ENCODE assay signal across 8 cellular contexts in the genomic region with DNA sequence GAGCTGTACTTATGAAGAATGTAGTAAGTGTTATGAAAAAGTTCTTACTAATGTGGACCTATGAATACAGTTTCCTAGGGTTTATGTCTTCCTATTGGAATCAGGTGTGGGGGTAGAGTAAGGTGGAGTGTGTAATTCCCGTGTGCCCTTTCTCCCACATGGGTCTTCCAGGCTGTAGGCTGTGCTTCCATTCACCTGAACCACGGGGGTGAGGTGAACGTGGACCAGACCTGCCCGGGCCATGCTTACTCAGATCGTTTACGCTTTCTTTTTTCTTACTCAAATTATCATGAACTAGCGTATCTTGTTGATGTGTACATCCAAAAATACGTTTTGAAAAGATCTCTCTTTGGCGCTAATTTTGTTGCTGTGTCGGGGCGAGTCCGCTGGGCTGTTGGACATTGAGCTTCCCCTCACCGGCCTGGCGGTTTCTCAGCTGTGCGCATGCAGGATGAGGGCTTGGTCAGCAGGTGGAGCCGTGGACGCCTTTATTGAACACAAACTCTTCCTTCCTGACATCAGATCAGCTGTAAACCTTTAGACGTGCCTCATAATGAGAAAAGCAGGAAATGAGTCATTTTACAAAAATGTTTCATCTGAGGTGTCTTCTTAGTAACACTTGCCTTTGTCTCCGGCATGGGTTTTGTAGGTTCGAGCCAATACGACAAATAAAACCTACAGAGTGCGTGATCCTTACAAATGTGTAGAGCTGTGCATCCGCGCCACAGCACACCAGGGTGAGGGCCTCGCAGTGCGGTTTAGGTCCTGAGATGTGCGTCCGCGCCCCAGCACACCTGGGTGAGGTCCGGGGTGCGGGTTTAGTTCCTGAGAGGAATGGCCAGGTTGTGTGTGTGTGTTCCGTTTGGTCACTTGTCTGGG. TPM values are rescaled to one million over a fixed set of nuclear protein-coding genes. Genes with fewer than 3 reads are reported as not detected.
A peak's percentile ranks its signal among the peaks of the same experiment; 100 is the strongest.
DNase-seq lines count a peak whose midpoint lies in the region; ATAC-seq and TF ChIP-seq lines count a peak whose summit lies in the region.

No MANE protein-coding gene starts in this region.

- H3K4me2 ChIP-seq in BLaER1 treated with 17β-estradiol and CSF1 and Interleukin-3, amounts not matched to agents 10 nM and 100 nM, result peak overlapping the region in 10 of 11 experiments; percentile 0 to 70 (median 52); a peak in 17 of 22 replicates

- peak overlapping the region; percentile 74 for H3K27ac Mint-ChIP-seq in activated T-helper 2 cell treated with anti-CD3 and anti-CD28 coated beads, Interferon-gamma antibody, Interleukin-2, Interleukin-4, amounts not matched to agents 10 μg/mL and 5 μg/mL and 100 μg/mL, durations not matched to agents 14 hours and 24 hours and 36 hours

- ATAC-seq in GM18868 (IDR thresholded peaks at IDR 0.05; ENCODE audit: unreplicated experiment), result peak; percentile 89
- peak; percentile 91 for ATAC-seq in HG03354 (IDR thresholded peaks at IDR 0.05; ENCODE audit: poor library complexity, severe bottlenecking, unreplicated experiment)
- ATAC-seq in GM21390 (IDR thresholded peaks at IDR 0.05; ENCODE audit: unreplicated experiment), result no peak

- peaks cover 95 to 100% (median 97%) of the 10 kb centered on the region in 11 experiments for H3K36me3 ChIP-seq in BLaER1 treated with 17β-estradiol and CSF1 and Interleukin-3, amounts not matched to agents 10 nM and 100 nM
- H3K36me3 ChIP-seq in prostate gland, result no peaks in the 10 kb centered on the region

- TF ChIP-seq CTCF in prostate gland (IDR thresholded peaks at IDR 0.05), result peak in 3 of 4 experiments; percentile 43 to 54 (median 50)

- H3K4me3 Mint-ChIP-seq in activated T-helper 2 cell treated with anti-CD3 and anti-CD28 coated beads, Interferon-gamma antibody, Interleukin-2, Interleukin-4, amounts not matched to agents 10 μg/mL and 5 μg/mL and 100 μg/mL, durations not matched to agents 14 hours and 24 hours and 36 hours (ENCODE audit: low read depth), result peak overlapping the region; percentile 40

- peaks cover 24% of the 10 kb centered on the region for H3K4me1 Mint-ChIP-seq in activated T-helper 2 cell treated with anti-CD3 and anti-CD28 coated beads, Interferon-gamma antibody, Interleukin-2, Interleukin-4, amounts not matched to agents 10 μg/mL and 5 μg/mL and 100 μg/mL, durations not matched to agents 14 hours and 24 hours and 36 hours (ENCODE audit: low read depth)

- intact Hi-C loops in activated T-helper 2 cell treated with anti-CD3 and anti-CD28 coated beads, Interferon-gamma antibody, Interleukin-2, Interleukin-4, amounts not matched to agents 10 μg/mL and 5 μg/mL and 100 μg/mL, durations not matched to agents 14 hours and 24 hours and 36 hours (cut with micrococcal nuclease), result loop anchor here (1.0 to 5.0 kb wide), 3 partner anchors 16 to 247 kb away; no protein-coding TSS in a partner anchor
- intact Hi-C loops in prostate gland (cut with DNase I), result no loop called here

- peaks cover 72 to 100% (median 88%) of the 10 kb centered on the region in 11 experiments for H4K20me1 ChIP-seq in BLaER1 treated with 17β-estradiol and CSF1 and Interleukin-3, amounts not matched to agents 10 nM and 100 nM

- no peaks in the 10 kb centered on the region for H3K9me3 Mint-ChIP-seq in activated T-helper 2 cell treated with anti-CD3 and anti-CD28 coated beads, Interferon-gamma antibody, Interleukin-2, Interleukin-4, amounts not matched to agents 10 μg/mL and 5 μg/mL and 100 μg/mL, durations not matched to agents 14 hours and 24 hours and 36 hours

- no peak overlapping the region for H3K4me3 ChIP-seq in BLaER1 treated with 17β-estradiol and CSF1 and Interleukin-3, amounts not matched to agents 10 nM and 100 nM
- H3K4me3 ChIP-seq in prostate gland, result no peak overlapping the region

- H3K9me3 ChIP-seq in BLaER1 treated with 17β-estradiol and CSF1 and Interleukin-3, amounts not matched to agents 10 nM and 100 nM (replicated peaks in 1 of 11), result no peaks in the 10 kb centered on the region
- no peaks in the 10 kb centered on the region for H3K9me3 ChIP-seq in prostate gland

- no peaks in the 10 kb centered on the region for H3K27me3 ChIP-seq in BLaER1 treated with 17β-estradiol and CSF1 and Interleukin-3, amounts not matched to agents 10 nM and 100 nM
- H3K27me3 ChIP-seq in prostate gland (replicated peaks; ENCODE audit: insufficient read depth), result no peaks in the 10 kb centered on the region

- peak; percentile 83 for DNase-seq in RPMI7951 (ENCODE audit: low read depth)
- peak; percentile 70 for DNase-seq in activated T-helper 2 cell treated with anti-CD3 and anti-CD28 coated beads, Interferon-gamma antibody, Interleukin-2, Interleukin-4, amounts not matched to agents 10 μg/mL and 5 μg/mL and 100 μg/mL, durations not matched to agents 14 hours and 24 hours and 36 hours (ENCODE audit: low spot score)
- peak; percentile 40 for DNase-seq in germinal center (ENCODE audit: low spot score)
- DNase-seq in prostate gland (ENCODE audit: low spot score), result peak; percentile 30

- H3K4me1 ChIP-seq in BLaER1 treated with 17β-estradiol and CSF1 and Interleukin-3, amounts not matched to agents 10 nM and 100 nM, result peaks cover 11 to 46% (median 37%) of the 10 kb centered on the region in 10 experiments; a peak in 18 of 20 replicates
- H3K4me1 ChIP-seq in prostate gland (replicated peaks), result no peaks in the 10 kb centered on the region

- no peaks in the 10 kb centered on the region for H3K27me3 Mint-ChIP-seq in activated T-helper 2 cell treated with anti-CD3 and anti-CD28 coated beads, Interferon-gamma antibody, Interleukin-2, Interleukin-4, amounts not matched to agents 10 μg/mL and 5 μg/mL and 100 μg/mL, durations not matched to agents 14 hours and 24 hours and 36 hours (ENCODE audit: low read depth)

- 72% methylated on average over 32 of the region's 32 CpGs for WGBS in prostate gland

- TF ChIP-seq POLR2A in prostate gland (IDR thresholded peaks at IDR 0.05), result no peak

- peaks cover 79% of the 10 kb centered on the region for H3K36me3 Mint-ChIP-seq in activated T-helper 2 cell treated with anti-CD3 and anti-CD28 coated beads, Interferon-gamma antibody, Interleukin-2, Interleukin-4, amounts not matched to agents 10 μg/mL and 5 μg/mL and 100 μg/mL, durations not matched to agents 14 hours and 24 hours and 36 hours (ENCODE audit: low read depth)

- H3K27ac ChIP-seq in BLaER1 treated with 17β-estradiol and CSF1 and Interleukin-3, amounts not matched to agents 10 nM and 100 nM, result peak overlapping the region in 7 of 11 experiments; percentile 2 to 62 (median 41); a peak in 8 of 22 replicates
- peak overlapping the region in 1 of 2 donors; percentile 16 for H3K27ac ChIP-seq in prostate gland

- peak overlapping the region in 5 of 11 experiments; percentile 3 to 42 (median 25); a peak in 4 of 22 replicates for H3K9ac ChIP-seq in BLaER1 treated with 17β-estradiol and CSF1 and Interleukin-3, amounts not matched to agents 10 nM and 100 nM

RNA-seq across cellular contexts. Expression of a gene that starts 53.8 kb away (rescaled TPM):
- 13.5 and 14.1 TPM in 2 replicates for total RNA-seq in RPMI7951 (2014; rRNA removed; shearing (Covaris generic))
- total RNA-seq in activated T-helper 2 cell treated with anti-CD3 and anti-CD28 coated beads, Interferon-gamma antibody, Interleukin-2, Interleukin-4, amounts not matched to agents 10 μg/mL and 5 μg/mL and 100 μg/mL, durations not matched to agents 14 hours and 24 hours and 36 hours, result 17.0 and 18.9 TPM in 2 replicates
- total RNA-seq in prostate gland, result 10 to 100 TPM; 11.9 to 22.8 TPM

Comparison
In these comparisons a context has a peak if more than half of its experiments do, and no peak if none do; other contexts are left out.
1. DNase-seq: peak in every context shown above with its lines; median percentile 83 in RPMI7951; 70 in activated T-helper 2 cell treated with anti-CD3 and anti-CD28 coated beads, Interferon-gamma antibody, Interleukin-2, Interleukin-4, amounts not matched to agents 10 μg/mL and 5 μg/mL and 100 μg/mL, durations not matched to agents 14 hours and 24 hours and 36 hours; 40 in germinal center; 30 in prostate gland.